ENCODE assay signal across 9 cellular contexts in the genomic region with DNA sequence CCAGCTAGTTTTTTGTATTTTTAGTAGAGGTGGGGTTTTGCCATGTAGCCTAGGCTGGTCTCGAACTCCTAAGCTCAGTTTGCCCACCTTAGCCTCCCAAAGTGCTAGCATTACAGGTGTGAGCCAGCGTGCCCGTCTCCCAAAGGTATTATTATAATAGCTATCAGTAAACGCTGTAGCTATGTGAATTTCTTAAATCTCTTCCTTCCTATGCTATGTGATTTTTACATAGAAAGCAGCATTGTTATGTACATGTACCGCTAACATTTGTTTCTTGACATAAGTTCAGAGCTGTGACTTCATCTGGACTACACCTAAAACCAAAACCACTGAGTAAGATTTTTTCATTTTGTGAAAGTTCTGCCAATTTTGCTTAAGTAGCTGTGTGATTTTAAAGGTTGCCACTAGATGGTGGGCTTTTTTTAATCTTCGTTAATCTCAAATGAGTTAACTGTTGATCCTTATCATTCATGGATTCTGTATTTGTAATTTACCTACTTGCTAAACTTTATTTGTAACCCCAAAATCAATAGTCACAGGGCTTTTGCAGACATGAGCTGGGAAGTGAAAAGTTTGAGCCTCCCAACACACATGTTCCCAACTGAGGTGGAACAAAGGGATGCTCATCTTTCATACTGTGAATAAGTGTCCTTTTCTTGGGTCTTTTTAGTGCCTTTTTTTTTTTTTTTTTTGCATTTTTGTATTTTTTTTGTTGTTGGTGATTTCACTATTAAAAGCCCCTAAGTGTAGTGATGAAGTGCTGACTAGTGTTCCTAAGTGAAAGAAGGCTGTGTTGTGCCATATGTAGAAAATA. TPM values are rescaled to one million over a fixed set of nuclear protein-coding genes. Genes with fewer than 3 reads are reported as not detected.
A peak's percentile ranks its signal among the peaks of the same experiment; 100 is the strongest.
DNase-seq lines count a peak whose midpoint lies in the region; ATAC-seq and TF ChIP-seq lines count a peak whose summit lies in the region.
"Had no signal": no experiment of that assay in that cellular context is flagged by ENCODE, and none has a peak within 500 bp of the region (broad histone marks: within the 10 kb centered on the region; RNA-seq: fewer than 3 reads in every experiment).

No MANE protein-coding gene starts in this region.

- TF ChIP-seq CTCF in Loucy (conservative IDR thresholded peaks at IDR 0.05; ENCODE audit: low read length) (peak; percentile 63), choroid plexus epithelial cell (conservative IDR thresholded peaks at IDR 0.05; ENCODE audit: low read depth, low read length) (peak; percentile 48), nephron (IDR thresholded peaks at IDR 0.05; ENCODE audit: unreplicated experiment in 3 of 3) (peak; percentile 42 to 52 (median 46))

- H3K27me3 ChIP-seq in CD8-positive, alpha-beta memory T cell (ENCODE audit: insufficient read depth, low read length, poor library complexity, severe bottlenecking), result no peaks in the 10 kb centered on the region
- no peaks in the 10 kb centered on the region for H3K27me3 ChIP-seq in Loucy (ENCODE audit: insufficient read depth, low read length, poor library complexity, severe bottlenecking)

- DNase-seq in CD8-positive, alpha-beta memory T cell, result no peak
- DNase-seq in choroid plexus epithelial cell (ENCODE audit: low read depth), result peak; percentile 79
- no peak for DNase-seq in activated CD8-positive, alpha-beta memory T cell treated with anti-CD3 and anti-CD28 coated beads, Interleukin-2, amount 50 U/mL, for 48 hours
- no peak for DNase-seq in iPS-NIHi11 (ENCODE audit: low spot score)
- DNase-seq in stimulated activated CD4-positive, alpha-beta T cell treated with anti-CD3 and anti-CD28 coated beads, Interleukin-4, amount 100 ng/mL, for 24 hours, result no peak
- DNase-seq: activated CD4-positive, alpha-beta T cell treated with anti-CD3 and anti-CD28 coated beads for 1 hour had no signal

- POLR2A ChIA-PET in CD8-positive, alpha-beta memory T cell (lab: Charles Lee), result no interaction called here

- no peak overlapping the region for H3K9ac ChIP-seq in Loucy (ENCODE audit: low read depth, low read length, poor library complexity, severe bottlenecking)

- H3K4me3 ChIP-seq in CD8-positive, alpha-beta memory T cell (ENCODE audit: low read length), result no peak overlapping the region
- H3K4me3 ChIP-seq in Loucy (ENCODE audit: low read length, poor library complexity, severe bottlenecking) (no peak overlapping the region), choroid plexus epithelial cell (ENCODE audit: low read depth, low read length) (no peak overlapping the region)

- H3K36me3 ChIP-seq in CD8-positive, alpha-beta memory T cell (ENCODE audit: insufficient read depth, low read length), result peaks cover 34% of the 10 kb centered on the region
- H3K36me3 ChIP-seq in Loucy (ENCODE audit: insufficient read depth, low read length), result peaks cover 61% of the 10 kb centered on the region; the same call in 1 of the 2 replicates

- peak overlapping the region in 7 of 8 donors; percentile 2 to 87 (median 28) for H3K27ac Mint-ChIP-seq in CD8-positive, alpha-beta memory T cell
- H3K27ac Mint-ChIP-seq in nephron, result no peak overlapping the region

- H3K4me3 Mint-ChIP-seq in CD8-positive, alpha-beta memory T cell, result no peak overlapping the region
- H3K4me3 Mint-ChIP-seq in nephron, result no peak overlapping the region

- ATAC-seq in HG02981 (IDR thresholded peaks at IDR 0.05; ENCODE audit: unreplicated experiment), result no peak

- H3K4me2 ChIP-seq in Loucy (ENCODE audit: low read depth, low read length, poor library complexity, severe bottlenecking), result no peak overlapping the region

- no peaks in the 10 kb centered on the region for H3K4me1 ChIP-seq in CD8-positive, alpha-beta memory T cell (ENCODE audit: insufficient read depth, low read length)
- no peaks in the 10 kb centered on the region for H3K4me1 ChIP-seq in Loucy (ENCODE audit: insufficient read depth, low read length, poor library complexity, severe bottlenecking)

- no peaks in the 10 kb centered on the region for H3K9me3 Mint-ChIP-seq in CD8-positive, alpha-beta memory T cell
- no peaks in the 10 kb centered on the region for H3K9me3 Mint-ChIP-seq in nephron

- H3K36me3 Mint-ChIP-seq in CD8-positive, alpha-beta memory T cell, result peaks cover 4 to 86% (median 37%) of the 10 kb centered on the region in 3 donors
- H3K36me3 Mint-ChIP-seq in nephron (ENCODE audit: low read depth), result peaks cover 84% of the 10 kb centered on the region

- H3K4me1 Mint-ChIP-seq in CD8-positive, alpha-beta memory T cell, result peaks cover 0 to 4% (median 1%) of the 10 kb centered on the region in 3 donors
- no peaks in the 10 kb centered on the region for H3K4me1 Mint-ChIP-seq in nephron

- CTCF ChIA-PET in CD8-positive, alpha-beta memory T cell (lab: Charles Lee), result no interaction called here

- H2AFZ ChIP-seq in Loucy (ENCODE audit: low read length), result no peak overlapping the region

- H3K27me3 Mint-ChIP-seq in CD8-positive, alpha-beta memory T cell, result no peaks in the 10 kb centered on the region
- H3K27me3 Mint-ChIP-seq in nephron (ENCODE audit: low read depth), result no peaks in the 10 kb centered on the region

- H4K20me1 ChIP-seq in Loucy (ENCODE audit: insufficient read depth, low read length, poor library complexity, severe bottlenecking), result no peaks in the 10 kb centered on the region

- H3K79me2 ChIP-seq in Loucy (ENCODE audit: insufficient read depth, low read length), result no peaks in the 10 kb centered on the region

- no peaks in the 10 kb centered on the region for H3K9me2 ChIP-seq in Loucy (replicated peaks; ENCODE audit: low read depth, low read length)

- no peaks in the 10 kb centered on the region for H3K9me3 ChIP-seq in CD8-positive, alpha-beta memory T cell (ENCODE audit: low read length)
- no peaks in the 10 kb centered on the region for H3K9me3 ChIP-seq in Loucy (ENCODE audit: insufficient read depth, low read depth, low read length)

- H3K27ac ChIP-seq in CD8-positive, alpha-beta memory T cell (ENCODE audit: low read depth, low read length), result no peak overlapping the region

- no peaks in the 10 kb centered on the region for H3F3A ChIP-seq in Loucy (ENCODE audit: low read depth)

RNA-seq across cellular contexts. Expression of a gene that starts 21.9 kb away (rescaled TPM):
- total RNA-seq in CD8-positive, alpha-beta memory T cell, result 100 to 1,000 TPM; 197 to 203 TPM
- 191 TPM for polyA plus RNA-seq in CD8-positive, alpha-beta memory T cell

Comparison
In these comparisons a context has a peak if more than half of its experiments do, and no peak if none do; other contexts are left out.
1. H3K27ac Mint-ChIP-seq: peak in CD8-positive, alpha-beta memory T cell (7 of 8); none in nephron (0 of 3).
2. Peak in every context shown above with its lines, with median percentiles within 50 percentile points of each other: CTCF ChIP-seq.